10 cellular contexts compared by ENCODE assay signal in the genomic region with DNA sequence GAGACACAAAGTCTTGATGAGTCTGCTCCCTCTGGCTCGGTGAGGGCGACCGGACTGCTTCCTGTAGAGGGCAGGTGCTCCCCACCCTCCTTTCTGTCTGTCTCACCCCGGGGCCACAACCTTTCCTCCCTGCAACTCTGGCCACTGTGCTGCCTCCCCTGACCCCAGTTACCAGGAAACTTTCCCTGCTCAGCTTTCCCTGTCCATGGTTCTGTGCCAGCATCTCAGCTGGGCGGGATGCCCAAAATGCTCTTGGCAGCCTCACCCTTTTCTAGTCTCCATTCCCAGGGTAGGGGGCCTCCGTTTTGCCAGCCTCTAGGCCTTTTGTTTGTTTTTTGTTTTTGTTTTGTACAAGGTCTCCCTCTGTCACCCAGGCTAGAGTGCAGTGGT. TPM values are rescaled to one million over a fixed set of nuclear protein-coding genes. Genes with fewer than 3 reads are reported as not detected.
DNase-seq lines count a peak whose midpoint lies in the region; ATAC-seq and TF ChIP-seq lines count a peak whose summit lies in the region.
"Had no signal": no experiment of that assay in that cellular context is flagged by ENCODE, and none has a peak within 500 bp of the region (broad histone marks: within the 10 kb centered on the region; RNA-seq: fewer than 3 reads in every experiment).

No MANE protein-coding gene starts in this region.

- no peaks in the 10 kb centered on the region for H3K27me3 ChIP-seq in CD8-positive, alpha-beta T cell (ENCODE audit: insufficient read depth, low read length)
- no peaks in the 10 kb centered on the region for H3K27me3 ChIP-seq in ovary
- H3K27me3 ChIP-seq in gastroesophageal sphincter: no peaks in the 10 kb centered on the region

- no peak overlapping the region for H3K27ac ChIP-seq in CD8-positive, alpha-beta T cell (ENCODE audit: low read depth, low read length)
- H3K27ac ChIP-seq in ovary (no peak overlapping the region), gastroesophageal sphincter (peak overlapping the region in 1 of 4 donors; percentile 69)

- TF ChIP-seq CTCF in CD8-positive, alpha-beta T cell (IDR thresholded peaks at IDR 0.05): no peak
- TF ChIP-seq CTCF in ovary (IDR thresholded peaks at IDR 0.05) (no peak), gastroesophageal sphincter (IDR thresholded peaks at IDR 0.05) (no peak)

- no peaks in the 10 kb centered on the region for H3K9me3 ChIP-seq in CD8-positive, alpha-beta T cell (ENCODE audit: low read length)
- no peaks in the 10 kb centered on the region for H3K9me3 ChIP-seq in ovary
- H3K9me3 ChIP-seq in gastroesophageal sphincter: no peaks in the 10 kb centered on the region

- no peak overlapping the region for H3K4me3 ChIP-seq in CD8-positive, alpha-beta T cell (ENCODE audit: low read depth, low read length)
- H3K4me3 ChIP-seq in ovary (no peak overlapping the region), gastroesophageal sphincter (peak overlapping the region in 1 of 2 donors; percentile 90)

- peaks cover 19% of the 10 kb centered on the region for H3K4me1 Mint-ChIP-seq in CD8-positive, alpha-beta T cell (ENCODE audit: low read depth)
- H3K4me1 Mint-ChIP-seq in T-cell: peaks cover 0 to 22% (median 12%) of the 10 kb centered on the region in 3 donors

- no peaks in the 10 kb centered on the region for H3K9me3 Mint-ChIP-seq in CD8-positive, alpha-beta T cell
- no peaks in the 10 kb centered on the region for H3K9me3 Mint-ChIP-seq in T-cell

- CTCF ChIA-PET in CD8-positive, alpha-beta T cell (lab: Charles Lee): interaction anchor here (0.7 to 1.7 kb wide), 3 partner anchors 12 to 98 kb away, joined by 3 to 4 read pairs (median 4); partner anchors contain the start of genes ARRB2 and MINK1
- CTCF ChIA-PET in T-cell (lab: Charles Lee): interaction anchor here in 1 of 2 donors (0.6 to 1.0 kb wide), 3 partner anchors 18 to 962 kb away, joined by 3 to 4 read pairs (median 4); partner anchors contain the start of genes ARRB2 and NCBP3

- intact Hi-C loops in CD8-positive, alpha-beta T cell (cut with DNase I, micrococcal nuclease): no loop called here
- intact Hi-C loops in ovary (cut with DNase I): no loop called here

- POLR2A ChIA-PET in CD8-positive, alpha-beta T cell (lab: Charles Lee): interaction anchor here (1.5 to 2.2 kb wide), 3 partner anchors 12 to 99 kb away, joined by 3 to 15 read pairs (median 5); partner anchors contain the start of genes ARRB2 and GLTPD2
- POLR2A ChIA-PET in T-cell (lab: Charles Lee): no interaction called here

- H3K27me3 Mint-ChIP-seq in CD8-positive, alpha-beta T cell (ENCODE audit: low read depth): no peaks in the 10 kb centered on the region
- no peaks in the 10 kb centered on the region for H3K27me3 Mint-ChIP-seq in T-cell

- ATAC-seq in CD8-positive, alpha-beta T cell: no peak
- ATAC-seq in T-cell (replicated peaks in 1 of 4) (no peak), gastroesophageal sphincter (no peak), HG02870 (IDR thresholded peaks at IDR 0.05; ENCODE audit: unreplicated experiment) (no peak)
- ATAC-seq: Panc1 had no signal

- DNase-seq in CD8-positive, alpha-beta T cell: no peak
- DNase-seq in T-cell (no peak), fibroblast of peridontal ligament (ENCODE audit: extremely low read depth) (peak; percentile 35), ovary (peak; percentile 26 to 78 (median 63)), NCI-H1048 (lab: John Stamatoyannopoulos, UW) (no peak), H4 (ENCODE audit: low spot score) (no peak)
- DNase-seq: activated effector memory CD4-positive, alpha-beta T cell treated with Interleukin-2 at 50 U/mL for 16 hours had no signal

- peaks cover 11% of the 10 kb centered on the region for H3K4me1 ChIP-seq in CD8-positive, alpha-beta T cell (ENCODE audit: insufficient read depth, low read length)
- H3K4me1 ChIP-seq in ovary (ENCODE audit: insufficient read depth) (peaks cover 8% of the 10 kb centered on the region), gastroesophageal sphincter (peaks cover 0 to 26% (median 11%) of the 10 kb centered on the region in 3 donors)

- 39 to 54% (median 48%) methylated on average over 6 of the region's 6 CpGs for WGBS in ovary, 3 donors
- 28% methylated on average over 5 of the region's 6 CpGs; no CpG with 5 or more reads in 1 of the 2 donors for WGBS in gastroesophageal sphincter (ENCODE audit: low coverage in 1 of 2), 2 donors

- peaks cover 18% of the 10 kb centered on the region for H3K36me3 Mint-ChIP-seq in CD8-positive, alpha-beta T cell
- H3K36me3 Mint-ChIP-seq in T-cell: peaks cover 15% of the 10 kb centered on the region

- peak overlapping the region; percentile 77 for H3K4me3 Mint-ChIP-seq in CD8-positive, alpha-beta T cell
- H3K4me3 Mint-ChIP-seq in T-cell: peak overlapping the region; percentile 70 to 79 (median 73)

- H3K36me3 ChIP-seq in CD8-positive, alpha-beta T cell (ENCODE audit: insufficient read depth, low read length): no peaks in the 10 kb centered on the region
- H3K36me3 ChIP-seq in ovary (no peaks in the 10 kb centered on the region), gastroesophageal sphincter (peaks cover 0 to 32% of the 10 kb centered on the region in 2 donors)

- TF ChIP-seq EP300 in ovary (IDR thresholded peaks at IDR 0.05): no peak
- no peak for TF ChIP-seq EP300 in gastroesophageal sphincter (IDR thresholded peaks at IDR 0.05)

- no peak overlapping the region for H3K27ac Mint-ChIP-seq in CD8-positive, alpha-beta T cell
- peak overlapping the region in 1 of 2 donors; percentile 6 for H3K27ac Mint-ChIP-seq in T-cell

- no peak for TF ChIP-seq POLR2A in ovary (IDR thresholded peaks at IDR 0.05)
- no peak for TF ChIP-seq POLR2A in gastroesophageal sphincter (IDR thresholded peaks at IDR 0.05)

RNA-seq across cellular contexts. Expression of gene PLD2, which starts 1.4 kb away (rescaled TPM):
- total RNA-seq in CD8-positive, alpha-beta T cell: 10 to 100 TPM; 14.3 to 15.7 TPM
- total RNA-seq in T-cell: 10 to 100 TPM; 24.2 to 41.7 (median 31.4) TPM
- total RNA-seq in ovary: 10 to 100 TPM; 16.2 to 53.3 (median 42.7) TPM
- polyA plus RNA-seq in ovary: 10 to 100 TPM; 20.3 to 31.4 TPM
- total RNA-seq in gastroesophageal sphincter: 10 to 100 TPM; 10.2 to 21.3 (median 15.7) TPM
- total RNA-seq in H4 (2014; rRNA removed; shearing (Covaris generic)): 5.0 and 11.7 TPM in 2 replicates

RNA-seq across cellular contexts. Expression of gene PSMB6, which starts 12.4 kb away (rescaled TPM):
- 10 to 100 TPM; 54.9 to 62.6 TPM for total RNA-seq in CD8-positive, alpha-beta T cell
- total RNA-seq in T-cell: 10 to 100 TPM; 45.7 to 63.5 (median 57.0) TPM
- total RNA-seq in ovary: 100 to 1,000 TPM in 1 of 7 donors, 10 to 100 TPM in 6; 74.6 to 123 (median 87.9) TPM
- 100 to 1,000 TPM in 1 of 2 donors, 10 to 100 TPM in 1; 87.8 to 111 TPM for polyA plus RNA-seq in ovary
- 100 to 1,000 TPM; 184 to 242 (median 187) TPM for total RNA-seq in gastroesophageal sphincter
- 186 and 232 TPM in 2 replicates for total RNA-seq in H4 (2014; rRNA removed; shearing (Covaris generic))

RNA-seq across cellular contexts. Expression of gene GLTPD2, which starts 19.6 kb away (rescaled TPM):
- total RNA-seq in CD8-positive, alpha-beta T cell: under 1 TPM in 1 of 2 experiments, not detected in 1; 0.33 TPM
- not detected for total RNA-seq in T-cell
- total RNA-seq in ovary: not detected
- polyA plus RNA-seq in ovary: not detected
- total RNA-seq in gastroesophageal sphincter: not detected
- not detected in 2 replicates for total RNA-seq in H4 (2014; rRNA removed; shearing (Covaris generic))

RNA-seq across cellular contexts. Expression of gene VMO1, which starts 22.2 kb away (rescaled TPM):
- not detected for total RNA-seq in CD8-positive, alpha-beta T cell
- under 1 TPM in 4 of 5 donors, not detected in 1; 0.38 to 0.82 (median 0.59) TPM for total RNA-seq in T-cell
- total RNA-seq in ovary: 1 to 10 TPM in 5 of 7 donors, under 1 TPM in 2; 0.69 to 3.5 (median 1.3) TPM
- polyA plus RNA-seq in ovary: 1 to 10 TPM in 1 of 2 donors, not detected in 1; 1.1 TPM
- 1 to 10 TPM in 2 of 4 donors, not detected in 2; 1.3 to 3.5 TPM for total RNA-seq in gastroesophageal sphincter
- total RNA-seq in H4 (2014; rRNA removed; shearing (Covaris generic)): not detected in 2 replicates

Comparison
In these comparisons a context has a peak if more than half of its experiments do, and no peak if none do; other contexts are left out.
1. DNase-seq: peak in fibroblast of peridontal ligament (single experiment) and ovary (5 of 5); none in CD8-positive, alpha-beta T cell (0 of 7), T-cell (0 of 34), NCI-H1048 (single experiment) and H4 (single experiment).